Comparison of ENCODE assay signal across 9 cellular contexts in genomic region chr3:192831111-192831644, GRCh38.
DNase-seq lines count a peak whose midpoint lies in the region; ATAC-seq lines count a peak whose summit lies in the region.
"Had no signal": no experiment of that assay in that cellular context is flagged by ENCODE, and none has a peak within 500 bp of the region (broad histone marks: within the 10 kb centered on the region; RNA-seq: fewer than 3 reads in every experiment).

No MANE protein-coding gene starts in this region.

- H3K4me1 Mint-ChIP-seq in effector memory CD8-positive, alpha-beta T cell (ENCODE audit: low read depth in 2 of 2) = peaks cover 0 to 2% of the 10 kb centered on the region in 2 donors

- H3K9me3 Mint-ChIP-seq in effector memory CD8-positive, alpha-beta T cell = peaks cover 1 to 6% of the 10 kb centered on the region in 2 donors

- peaks cover 4% of the 10 kb centered on the region for H3K36me3 Mint-ChIP-seq in effector memory CD8-positive, alpha-beta T cell (ENCODE audit: insufficient read depth)

- no peak overlapping the region for H3K4me3 Mint-ChIP-seq in effector memory CD8-positive, alpha-beta T cell

- H3K27me3 Mint-ChIP-seq in effector memory CD8-positive, alpha-beta T cell = no peaks in the 10 kb centered on the region

- peak; percentile 60 for DNase-seq in GM03348 (ENCODE audit: low spot score)
- DNase-seq in RPMI7951 (ENCODE audit: low read depth) = peak; percentile 78
- DNase-seq in glomerular visceral epithelial cell (ENCODE audit: extremely low spot score) = peak; percentile 87
- DNase-seq in effector memory CD8-positive, alpha-beta T cell = no peak
- no peak for DNase-seq in NCI-H1694 treated with DMSO at 0.1 percent for 48 hours (lab: John Stamatoyannopoulos, UW)
- DNase-seq in RPMI8226 = no peak
- no peak for DNase-seq in NCI-H2227 (lab: John Stamatoyannopoulos, UW; ENCODE audit: unreplicated experiment)
- DNase-seq: NCI-H1694 had no signal

- H3K27ac Mint-ChIP-seq in effector memory CD8-positive, alpha-beta T cell = no peak overlapping the region

- peak; percentile 45 for ATAC-seq in GM21529 (IDR thresholded peaks at IDR 0.05; ENCODE audit: unreplicated experiment)
- no peak for ATAC-seq in effector memory CD8-positive, alpha-beta T cell (replicated peaks)

Comparison
In these comparisons a context has a peak if more than half of its experiments do, and no peak if none do; other contexts are left out.
1. DNase-seq: peak in GM03348 (single experiment), RPMI7951 (single experiment) and glomerular visceral epithelial cell (single experiment); none in effector memory CD8-positive, alpha-beta T cell (0 of 3), NCI-H1694 treated with DMSO at 0.1 percent for 48 hours (single experiment), RPMI8226 (single experiment) and NCI-H2227 (single experiment).